Comparison of ENCODE assay signal across 14 cellular contexts in genomic region chr12:4281173-4281654, GRCh38. TPM values are rescaled to one million over a fixed set of nuclear protein-coding genes. Genes with fewer than 3 reads are reported as not detected.
DNase-seq lines count a peak whose midpoint lies in the region; TF ChIP-seq lines count a peak whose summit lies in the region.
"Had no signal": no experiment of that assay in that cellular context is flagged by ENCODE, and none has a peak within 500 bp of the region (broad histone marks: within the 10 kb centered on the region; RNA-seq: fewer than 3 reads in every experiment).

No MANE protein-coding gene starts in this region.

- no peaks in the 10 kb centered on the region for H3K27me3 Mint-ChIP-seq in activated naive CD4-positive, alpha-beta T cell treated with anti-CD3 and anti-CD28 coated beads, Interleukin-2, amount 50 U/mL, for 24 hours
- no peaks in the 10 kb centered on the region for H3K27me3 Mint-ChIP-seq in activated naive CD8-positive, alpha-beta T cell treated with anti-CD3 and anti-CD28 coated beads for 36 hours

- H3K4me1 ChIP-seq in hepatocyte (ENCODE audit: insufficient read depth) (peaks cover 51% of the 10 kb centered on the region), ovary (ENCODE audit: insufficient read depth) (no peaks in the 10 kb centered on the region)

- H3K4me3 Mint-ChIP-seq in activated naive CD4-positive, alpha-beta T cell treated with anti-CD3 and anti-CD28 coated beads, Interleukin-2, amount 50 U/mL, for 24 hours: no peak overlapping the region
- H3K4me3 Mint-ChIP-seq in activated naive CD8-positive, alpha-beta T cell treated with anti-CD3 and anti-CD28 coated beads for 36 hours: peak overlapping the region; percentile 22

- H3K9me3 ChIP-seq in hepatocyte (ENCODE audit: low read depth): no peaks in the 10 kb centered on the region
- H3K9me3 ChIP-seq in ovary: no peaks in the 10 kb centered on the region
- H3K9me3 ChIP-seq: upper lobe of right lung had no signal

- peaks cover 87% of the 10 kb centered on the region for H4K20me1 ChIP-seq in hepatocyte (ENCODE audit: insufficient read depth, poor library complexity, severe bottlenecking)

- no peaks in the 10 kb centered on the region for H3K9me3 Mint-ChIP-seq in activated naive CD4-positive, alpha-beta T cell treated with anti-CD3 and anti-CD28 coated beads, Interleukin-2, amount 50 U/mL, for 24 hours
- no peaks in the 10 kb centered on the region for H3K9me3 Mint-ChIP-seq in activated naive CD8-positive, alpha-beta T cell treated with anti-CD3 and anti-CD28 coated beads for 36 hours
- H3K9me3 Mint-ChIP-seq: GM23338 had no signal

- H3K36me3 ChIP-seq in hepatocyte (replicated peaks; ENCODE audit: insufficient read depth, low read depth) (no peaks in the 10 kb centered on the region), ovary (no peaks in the 10 kb centered on the region)

- H3K79me2 ChIP-seq in hepatocyte: peaks cover 86% of the 10 kb centered on the region

- no peaks in the 10 kb centered on the region for H3K27me3 ChIP-seq in hepatocyte
- no peaks in the 10 kb centered on the region for H3K27me3 ChIP-seq in ovary

- H3K36me3 Mint-ChIP-seq in activated naive CD4-positive, alpha-beta T cell treated with anti-CD3 and anti-CD28 coated beads, Interleukin-2, amount 50 U/mL, for 24 hours: peaks cover 33% of the 10 kb centered on the region
- H3K36me3 Mint-ChIP-seq in activated naive CD8-positive, alpha-beta T cell treated with anti-CD3 and anti-CD28 coated beads for 36 hours: peaks cover 90% of the 10 kb centered on the region

- no peaks in the 10 kb centered on the region for H3K9me2 ChIP-seq in hepatocyte (replicated peaks; ENCODE audit: insufficient read depth)

- no peak for TF ChIP-seq CTCF in hepatocyte (IDR thresholded peaks at IDR 0.05; ENCODE audit: poor library complexity)
- TF ChIP-seq CTCF in lower leg skin (IDR thresholded peaks at IDR 0.05): no peak
- no peak for TF ChIP-seq CTCF in ovary (IDR thresholded peaks at IDR 0.05)

- peak overlapping the region; percentile 76 for H3K27ac Mint-ChIP-seq in activated naive CD4-positive, alpha-beta T cell treated with anti-CD3 and anti-CD28 coated beads, Interleukin-2, amount 50 U/mL, for 24 hours
- H3K27ac Mint-ChIP-seq in activated naive CD8-positive, alpha-beta T cell treated with anti-CD3 and anti-CD28 coated beads for 36 hours: peak overlapping the region; percentile 76

- H3K4me3 ChIP-seq in hepatocyte: no peak overlapping the region
- no peak overlapping the region for H3K4me3 ChIP-seq in lower leg skin (ENCODE audit: low read depth, poor library complexity, severe bottlenecking)
- no peak overlapping the region for H3K4me3 ChIP-seq in ovary
- H3K4me3 ChIP-seq: GM23338, upper lobe of right lung had no signal

- H3K27ac ChIP-seq in hepatocyte (peak overlapping the region; percentile 88), temporal lobe (ENCODE audit: low read depth, low read length) (peak overlapping the region; percentile 76), ovary (no peak overlapping the region)
- H3K27ac ChIP-seq: upper lobe of right lung had no signal

- peak overlapping the region; percentile 71 for H3K4me2 ChIP-seq in hepatocyte
- H3K4me2 ChIP-seq: GM23338 had no signal

- H2AFZ ChIP-seq in hepatocyte: no peak overlapping the region
- H2AFZ ChIP-seq: GM23338 had no signal

- TF ChIP-seq EP300 in ovary (IDR thresholded peaks at IDR 0.05): no peak

- TF ChIP-seq POLR2A in lower leg skin (IDR thresholded peaks at IDR 0.05): no peak
- no peak for TF ChIP-seq POLR2A in ovary (IDR thresholded peaks at IDR 0.05)

- DNase-seq in activated naive CD4-positive, alpha-beta T cell treated with Interleukin-2 at 50 U/mL for 16 hours: no peak
- DNase-seq in activated naive CD8-positive, alpha-beta T cell treated with anti-CD3 and anti-CD28 coated beads for 36 hours: no peak
- DNase-seq in hepatocyte (ENCODE audit: low spot score) (peak; percentile 68), lower leg skin (ENCODE audit: low spot score in 2 of 2) (no peak), ovary (no peak)
- no peak for DNase-seq in stimulated activated CD4-positive, alpha-beta T cell treated with anti-CD3 and anti-CD28 coated beads, Interleukin-12 subunit alpha, Interleukin-12 subunit beta, amount 100 ng/mL, for 4 hours
- DNase-seq: central memory CD4-positive, alpha-beta T cell; DMS153; NCI-H1048; NCI-H524 treated with DMSO at 0.1 percent for 48 hours had no signal

- intact Hi-C loops in lower leg skin (cut with DNase I; ENCODE audit: low total_unique reads): no loop called here
- intact Hi-C loops in ovary (cut with DNase I): no loop called here

- WGBS in hepatocyte (ENCODE audit: low lambda C conversion rate, missing lambda C conversion rate): 88% methylated on average over 16 of the region's 16 CpGs
- 85% methylated on average over 16 of the region's 16 CpGs for WGBS in lower leg skin, 2 donors
- WGBS in ovary, 3 donors: 84 to 89% (median 86%) methylated on average over 16 of the region's 16 CpGs

- peaks cover 84% of the 10 kb centered on the region for H3K4me1 Mint-ChIP-seq in activated naive CD4-positive, alpha-beta T cell treated with anti-CD3 and anti-CD28 coated beads, Interleukin-2, amount 50 U/mL, for 24 hours
- H3K4me1 Mint-ChIP-seq in activated naive CD8-positive, alpha-beta T cell treated with anti-CD3 and anti-CD28 coated beads for 36 hours: peaks cover 84% of the 10 kb centered on the region

RNA-seq across cellular contexts. Expression of gene CCND2, which starts 7.7 kb away (rescaled TPM):
- total RNA-seq in activated naive CD8-positive, alpha-beta T cell treated with anti-CD3 and anti-CD28 coated beads for 36 hours: 100 to 1,000 TPM; 749 TPM
- total RNA-seq in hepatocyte (232 and 250 TPM in 2 replicates), temporal lobe (145 TPM), lower leg skin (10 to 100 TPM; 14.5 to 29.5 (median 26.6) TPM), ovary (100 to 1,000 TPM in 1 of 7 donors, 10 to 100 TPM in 6; 24.1 to 105 (median 70.7) TPM)
- polyA plus RNA-seq in hepatocyte (131 and 157 TPM in 2 replicates), ovary (10 to 100 TPM in 1 of 2 donors, 1 to 10 TPM in 1; 4.0 to 16.3 TPM)

RNA-seq across cellular contexts. Expression of gene TIGAR, which starts 39.8 kb away (rescaled TPM):
- 10 to 100 TPM; 14.0 to 15.8 TPM for total RNA-seq in activated naive CD8-positive, alpha-beta T cell treated with anti-CD3 and anti-CD28 coated beads for 36 hours
- total RNA-seq in hepatocyte: 6.9 and 7.9 TPM in 2 replicates
- 9.8 and 12.3 TPM in 2 replicates for polyA plus RNA-seq in hepatocyte
- 2.5 TPM for total RNA-seq in temporal lobe
- 1 to 10 TPM; 2.3 to 5.1 (median 4.7) TPM for total RNA-seq in lower leg skin
- 10 to 100 TPM in 1 of 7 donors, 1 to 10 TPM in 5, under 1 TPM in 1; 0.36 to 10.3 (median 4.1) TPM for total RNA-seq in ovary
- polyA plus RNA-seq in ovary: 1 to 10 TPM; 1.0 to 8.1 TPM

Comparison
In these comparisons a context has a peak if more than half of its experiments do, and no peak if none do; other contexts are left out.
1. H3K27ac ChIP-seq: peak in hepatocyte (single experiment) and temporal lobe (single experiment); none in ovary (0 of 2).